8 cellular contexts compared by ENCODE assay signal in genomic region chr6:33392979-33393378, GRCh38. TPM values are rescaled to one million over a fixed set of nuclear protein-coding genes. Genes with fewer than 3 reads are reported as not detected.
A peak's percentile ranks its signal among the peaks of the same experiment; 100 is the strongest.
DNase-seq lines count a peak whose midpoint lies in the region; ATAC-seq and TF ChIP-seq lines count a peak whose summit lies in the region.

No MANE protein-coding gene starts in this region.

- H4K20me1 ChIP-seq in GM23338 (replicated peaks; ENCODE audit: insufficient read depth) = peaks cover 41% of the 10 kb centered on the region

- CTCF ChIA-PET in AG04449 (lab: Yijun Ruan, JAX) = no interaction called here

- H3K4me3 ChIP-seq in AG04449 (ENCODE audit: low read depth, low read length) (peak overlapping the region; percentile 97), GM23338 (peak overlapping the region; percentile 92), WI38 (ENCODE audit: low read depth, low read length) (peak overlapping the region; percentile 88), iPS-15b (ENCODE audit: low read depth, low read length) (peak overlapping the region; percentile 82)

- no peak overlapping the region for H3K9ac ChIP-seq in iPS-15b (ENCODE audit: low read depth, low read length)

- no peaks in the 10 kb centered on the region for H3K9me2 ChIP-seq in GM23338 (ENCODE audit: insufficient read depth)

- peaks cover 28% of the 10 kb centered on the region for H3K4me1 Mint-ChIP-seq in GM23338

- POLR2A ChIA-PET in AG04449 (lab: Yijun Ruan, JAX) = no interaction called here

- H3F3A ChIP-seq in GM23338 (replicated peaks; ENCODE audit: low read depth) = peaks cover 5% of the 10 kb centered on the region; the same call in 1 of the 2 replicates

- peaks cover 11% of the 10 kb centered on the region for H3K36me3 Mint-ChIP-seq in GM23338 (ENCODE audit: low read depth)

- H3K36me3 ChIP-seq in GM23338 (ENCODE audit: insufficient read depth) (0 out of 2 replicates have a peak, but pooled peaks cover 3% of the 10 kb centered on the region), iPS-15b (ENCODE audit: control insufficient read depth, insufficient read depth, low read length) (peaks cover 3% of the 10 kb centered on the region)

- peak overlapping the region; percentile 91 for H3K4me3 Mint-ChIP-seq in GM23338

- no peaks in the 10 kb centered on the region; the same call in 2 of the 3 replicates for H3K9me3 Mint-ChIP-seq in GM23338

- peak overlapping the region; percentile 94 for H3K4me2 ChIP-seq in GM23338

- TF ChIP-seq CTCF in AG04449 (IDR thresholded peaks at IDR 0.05; ENCODE audit: insufficient read depth, low read length, missing control alignments) = no peak
- TF ChIP-seq CTCF in GM23338 (conservative IDR thresholded peaks at IDR 0.05; ENCODE audit: low read depth in 2 of 2) = no peak
- no peak for TF ChIP-seq CTCF in WI38 (IDR thresholded peaks at IDR 0.05; ENCODE audit: low read depth, low read length)

- H3K27me3 ChIP-seq in GM23338 (ENCODE audit: insufficient read depth) (no peaks in the 10 kb centered on the region), iPS-15b (ENCODE audit: control insufficient read depth, insufficient read depth, low read length) (no peaks in the 10 kb centered on the region)

- H3K27ac ChIP-seq in GM23338 (ENCODE audit: low read depth) = no peak overlapping the region

- H3K79me2 ChIP-seq in GM23338 (replicated peaks; ENCODE audit: insufficient read depth) = peaks cover 61% of the 10 kb centered on the region

- peak overlapping the region; percentile 20; the same call in 1 of the 2 replicates for H3K27ac Mint-ChIP-seq in GM23338

- peaks cover 5% of the 10 kb centered on the region for H3K27me3 Mint-ChIP-seq in GM23338 (ENCODE audit: insufficient read depth, low read depth, poor library complexity)

- H2AFZ ChIP-seq in GM23338 = no peak overlapping the region

- DNase-seq in AG04449 (ENCODE audit: low read depth, low spot score) (no peak), GM23338 (ENCODE audit: low spot score) (no peak), AG20443 (ENCODE audit: low spot score) (no peak), NCI-H748 treated with DMSO at 0.1 percent for 48 hours (lab: John Stamatoyannopoulos, UW) (no peak)
- no peak for DNase-seq in activated CD4-positive, CD25-positive, alpha-beta regulatory T cell (lab: John Stamatoyannopoulos, UW)

- peaks cover 8% of the 10 kb centered on the region for H3K4me1 ChIP-seq in GM23338 (ENCODE audit: insufficient read depth)
- H3K4me1 ChIP-seq in iPS-15b (ENCODE audit: control insufficient read depth, insufficient read depth, low read length) = peaks cover 11% of the 10 kb centered on the region

- H3K9me3 ChIP-seq in iPS-15b (ENCODE audit: control insufficient read depth, insufficient read depth, low read length) = no peaks in the 10 kb centered on the region

- ATAC-seq in GM23338 = no peak
- ATAC-seq in GM18867 (IDR thresholded peaks at IDR 0.05; ENCODE audit: unreplicated experiment) = no peak

TF ChIP-seq in GM23338, 12 proteins besides CTCF, POLR2A, EP300 and RAD21:
- TF ChIP-seq JUNB (IDR thresholded peaks at IDR 0.05; ENCODE audit: unreplicated experiment) (no peak), CREB1 (CRISPR knock-in tag; IDR thresholded peaks at IDR 0.05; ENCODE audit: low read depth) (no peak), POLR2AphosphoS5 (IDR thresholded peaks at IDR 0.05; ENCODE audit: low read depth) (no peak), EZH2phosphoT487 (IDR thresholded peaks at IDR 0.05; ENCODE audit: unreplicated experiment) (no peak), NANOG (IDR thresholded peaks at IDR 0.05; ENCODE audit: borderline replicate concordance) (no peak), STAT1 (IDR thresholded peaks at IDR 0.05; ENCODE audit: unreplicated experiment) (no peak)

RNA-seq across cellular contexts. Expression of gene KIFC1, which starts 1.4 kb away (rescaled TPM):
- total RNA-seq in GM23338 (2014; rRNA removed; shearing (Covaris generic)) = 61.7 and 64.4 TPM in 2 replicates
- 10.1 and 10.3 TPM in 2 replicates for polyA plus RNA-seq in GM23338 (2016; fragmentation: Nextera tagmentation; extraction: Ambion mirVana)

RNA-seq across cellular contexts. Expression of gene PHF1, which starts 17.8 kb away (rescaled TPM):
- total RNA-seq in GM23338 (2014; rRNA removed; shearing (Covaris generic)) = 33.2 and 46.7 TPM in 2 replicates
- 29.4 and 31.4 TPM in 2 replicates for polyA plus RNA-seq in GM23338 (2016; fragmentation: Nextera tagmentation; extraction: Ambion mirVana)

RNA-seq across cellular contexts. Expression of gene CUTA, which starts 24.9 kb away (rescaled TPM):
- total RNA-seq in GM23338 (2014; rRNA removed; shearing (Covaris generic)) = 193 and 207 TPM in 2 replicates
- polyA plus RNA-seq in GM23338 (2016; fragmentation: Nextera tagmentation; extraction: Ambion mirVana) = 421 and 426 TPM in 2 replicates

RNA-seq across cellular contexts. Expression of gene SYNGAP1, which starts 26.9 kb away (rescaled TPM):
- total RNA-seq in GM23338 (2014; rRNA removed; shearing (Covaris generic)) = 36.9 and 45.0 TPM in 2 replicates
- polyA plus RNA-seq in GM23338 (2016; fragmentation: Nextera tagmentation; extraction: Ambion mirVana) = 12.9 and 13.9 TPM in 2 replicates
